ENCODE assay signal across 1 cellular context in the genomic region with DNA sequence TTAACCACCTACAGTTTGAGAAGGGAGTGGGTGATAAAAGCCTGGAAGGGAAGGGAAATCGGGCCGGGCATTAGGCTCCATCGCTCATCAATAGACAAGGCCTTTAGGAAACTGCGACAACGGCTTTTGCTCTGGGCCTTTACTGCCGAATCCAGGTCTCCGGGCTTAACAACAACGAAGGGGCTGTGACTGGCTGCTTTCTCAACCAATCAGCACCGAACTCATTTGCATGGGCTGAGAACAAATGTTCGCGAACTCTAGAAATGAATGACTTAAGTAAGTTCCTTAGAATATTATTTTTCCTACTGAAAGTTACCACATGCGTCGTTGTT.
TF ChIP-seq lines count a peak whose summit lies in the region.

No MANE protein-coding gene starts in this region.

TF ChIP-seq in SK-N-SH, 30 proteins besides CTCF, POLR2A, EP300 and RAD21 (continued from another document):
- peak; percentile 84 for TF ChIP-seq RFX5 (IDR thresholded peaks at IDR 0.05; ENCODE audit: low read length)
TF ChIP-seq in SK-N-SH: peak in this region for 3.
